ENCODE assay signal across 2 cellular contexts in genomic region chr7:39338716-39339115, GRCh38.
TF ChIP-seq lines count a peak whose summit lies in the region.

No MANE protein-coding gene starts in this region.

TF ChIP-seq in SK-N-SH, 30 proteins besides CTCF, POLR2A, EP300 and RAD21:
- TF ChIP-seq REST (IDR thresholded peaks at IDR 0.05; ENCODE audit: low read depth, low read length), result peak; percentile 79
- TF ChIP-seq SMC3 (IDR thresholded peaks at IDR 0.05; ENCODE audit: low read depth, low read length), result no peak

TF ChIP-seq in SK-N-SH treated with all-trans-retinoic acid at 6 μM for 48 hours, 23 proteins besides CTCF, POLR2A, EP300 and RAD21 (continued from another document):
- TF ChIP-seq POU6F1 (CRISPR knock-in tag; IDR thresholded peaks at IDR 0.05; ENCODE audit: borderline replicate concordance, low read depth) (no peak), PATZ1 (CRISPR knock-in tag; IDR thresholded peaks at IDR 0.05; ENCODE audit: borderline replicate concordance) (no peak), CREB5 (CRISPR knock-in tag; IDR thresholded peaks at IDR 0.05; ENCODE audit: low read depth) (no peak), GLIS3 (CRISPR knock-in tag; IDR thresholded peaks at IDR 0.05) (no peak), ARNTL (CRISPR knock-in tag; IDR thresholded peaks at IDR 0.05; ENCODE audit: borderline replicate concordance, low read depth) (no peak)
